ENCODE assay signal across 1 cellular context in the genomic region with DNA sequence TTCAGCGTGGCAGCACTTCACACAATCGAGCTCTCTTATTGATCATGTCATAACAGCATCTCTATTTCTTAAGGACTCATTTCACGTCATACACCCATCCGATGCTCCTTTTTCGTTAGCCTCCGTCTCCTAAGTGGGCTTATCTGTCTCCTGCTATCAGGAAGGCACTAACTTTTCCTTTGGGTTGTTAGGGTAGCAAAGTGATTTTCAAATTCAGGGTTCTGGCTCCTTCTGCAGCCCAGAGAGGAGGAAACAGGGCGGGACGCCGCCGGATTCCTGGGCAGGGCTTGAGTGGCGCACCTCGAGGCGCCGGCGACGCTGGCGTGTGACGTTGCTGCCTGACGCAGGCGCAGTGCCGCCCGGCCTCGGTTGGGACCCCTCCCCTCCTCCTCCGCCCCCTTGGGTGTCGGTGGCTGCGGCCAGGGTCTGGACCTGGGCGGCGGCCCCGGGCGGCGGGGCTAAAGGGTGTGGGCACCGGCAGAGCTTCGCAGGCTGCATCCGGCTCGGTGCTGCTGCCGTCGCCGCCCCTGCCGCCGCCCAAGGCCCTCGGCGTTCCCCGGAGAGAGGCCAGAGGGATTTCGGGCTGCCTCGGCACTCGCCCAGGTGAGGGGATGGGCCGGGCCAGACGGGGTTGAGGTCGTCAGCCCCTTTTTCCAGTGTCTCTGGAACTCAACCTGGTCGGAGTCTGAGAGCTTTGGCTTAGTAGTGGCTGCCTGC.
A peak's percentile ranks its signal among the peaks of the same experiment; 100 is the strongest.
TF ChIP-seq lines count a peak whose summit lies in the region.

A gene with protein sequence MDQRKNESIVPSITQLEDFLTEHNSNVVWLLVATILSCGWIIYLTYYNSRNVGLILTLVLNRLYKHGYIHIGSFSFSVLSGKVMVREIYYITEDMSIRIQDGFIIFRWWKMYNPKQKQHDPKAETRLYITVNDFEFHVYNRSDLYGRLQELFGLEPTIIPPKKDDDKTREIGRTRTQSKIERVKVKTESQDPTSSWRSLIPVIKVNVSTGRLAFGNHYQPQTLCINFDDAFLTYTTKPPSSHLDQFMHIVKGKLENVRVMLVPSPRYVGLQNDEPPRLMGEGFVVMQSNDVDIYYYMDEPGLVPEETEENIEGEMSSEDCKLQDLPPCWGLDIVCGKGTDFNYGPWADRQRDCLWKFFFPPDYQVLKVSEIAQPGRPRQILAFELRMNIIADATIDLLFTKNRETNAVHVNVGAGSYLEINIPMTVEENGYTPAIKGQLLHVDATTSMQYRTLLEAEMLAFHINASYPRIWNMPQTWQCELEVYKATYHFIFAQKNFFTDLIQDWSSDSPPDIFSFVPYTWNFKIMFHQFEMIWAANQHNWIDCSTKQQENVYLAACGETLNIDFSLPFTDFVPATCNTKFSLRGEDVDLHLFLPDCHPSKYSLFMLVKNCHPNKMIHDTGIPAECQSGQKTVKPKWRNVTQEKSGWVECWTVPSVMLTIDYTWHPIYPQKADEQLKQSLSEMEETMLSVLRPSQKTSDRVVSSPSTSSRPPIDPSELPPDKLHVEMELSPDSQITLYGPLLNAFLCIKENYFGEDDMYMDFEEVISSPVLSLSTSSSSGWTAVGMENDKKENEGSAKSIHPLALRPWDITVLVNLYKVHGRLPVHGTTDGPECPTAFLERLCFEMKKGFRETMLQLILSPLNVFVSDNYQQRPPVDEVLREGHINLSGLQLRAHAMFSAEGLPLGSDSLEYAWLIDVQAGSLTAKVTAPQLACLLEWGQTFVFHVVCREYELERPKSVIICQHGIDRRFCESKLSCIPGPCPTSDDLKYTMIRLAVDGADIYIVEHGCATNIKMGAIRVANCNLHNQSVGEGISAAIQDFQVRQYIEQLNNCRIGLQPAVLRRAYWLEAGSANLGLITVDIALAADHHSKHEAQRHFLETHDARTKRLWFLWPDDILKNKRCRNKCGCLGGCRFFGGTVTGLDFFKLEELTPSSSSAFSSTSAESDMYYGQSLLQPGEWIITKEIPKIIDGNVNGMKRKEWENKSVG (N-terminal part only) (plus strand): TSS at position 350 of the 717 bp plus-strand sequence. CDS start 18,317 bp downstream, outside the sequence.

TF ChIP-seq in HepG2, 621 proteins besides CTCF, POLR2A, EP300 and RAD21 (continued from another document and continues in another):
- no peak for TF ChIP-seq NCOA2 (CRISPR knock-in tag; IDR thresholded peaks at IDR 0.05)
- TF ChIP-seq ZFP1 (CRISPR knock-in tag; IDR thresholded peaks at IDR 0.05) = no peak
- TF ChIP-seq, protein P1, sequence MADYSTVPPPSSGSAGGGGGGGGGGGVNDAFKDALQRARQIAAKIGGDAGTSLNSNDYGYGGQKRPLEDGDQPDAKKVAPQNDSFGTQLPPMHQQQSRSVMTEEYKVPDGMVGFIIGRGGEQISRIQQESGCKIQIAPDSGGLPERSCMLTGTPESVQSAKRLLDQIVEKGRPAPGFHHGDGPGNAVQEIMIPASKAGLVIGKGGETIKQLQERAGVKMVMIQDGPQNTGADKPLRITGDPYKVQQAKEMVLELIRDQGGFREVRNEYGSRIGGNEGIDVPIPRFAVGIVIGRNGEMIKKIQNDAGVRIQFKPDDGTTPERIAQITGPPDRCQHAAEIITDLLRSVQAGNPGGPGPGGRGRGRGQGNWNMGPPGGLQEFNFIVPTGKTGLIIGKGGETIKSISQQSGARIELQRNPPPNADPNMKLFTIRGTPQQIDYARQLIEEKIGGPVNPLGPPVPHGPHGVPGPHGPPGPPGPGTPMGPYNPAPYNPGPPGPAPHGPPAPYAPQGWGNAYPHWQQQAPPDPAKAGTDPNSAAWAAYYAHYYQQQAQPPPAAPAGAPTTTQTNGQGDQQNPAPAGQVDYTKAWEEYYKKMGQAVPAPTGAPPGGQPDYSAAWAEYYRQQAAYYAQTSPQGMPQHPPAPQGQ (CRISPR knock-in tag; IDR thresholded peaks at IDR 0.05; ENCODE audit: borderline replicate concordance) = no peak
- TF ChIP-seq TOPORS (CRISPR knock-in tag; IDR thresholded peaks at IDR 0.05) = no peak
- TF ChIP-seq HNRNPL (IDR thresholded peaks at IDR 0.05; ENCODE audit: low read depth, low read length) = no peak
- 0 out of 2 replicates have a peak, but pooled peaks have one; percentile 1 for TF ChIP-seq ZNF335 (CRISPR knock-in tag; IDR thresholded peaks at IDR 0.05)
- TF ChIP-seq, protein P2, sequence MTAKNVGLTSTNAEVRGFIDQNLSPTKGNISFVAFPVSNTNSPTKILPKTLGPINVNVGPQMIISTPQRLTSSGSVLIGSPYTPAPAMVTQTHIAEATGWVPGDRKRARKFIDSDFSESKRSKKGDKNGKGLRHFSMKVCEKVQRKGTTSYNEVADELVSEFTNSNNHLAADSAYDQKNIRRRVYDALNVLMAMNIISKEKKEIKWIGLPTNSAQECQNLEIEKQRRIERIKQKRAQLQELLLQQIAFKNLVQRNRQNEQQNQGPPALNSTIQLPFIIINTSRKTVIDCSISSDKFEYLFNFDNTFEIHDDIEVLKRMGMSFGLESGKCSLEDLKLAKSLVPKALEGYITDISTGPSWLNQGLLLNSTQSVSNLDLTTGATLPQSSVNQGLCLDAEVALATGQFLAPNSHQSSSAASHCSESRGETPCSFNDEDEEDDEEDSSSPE (CRISPR knock-in tag; IDR thresholded peaks at IDR 0.05) = peak; percentile 58
- no peak for TF ChIP-seq ZMYM2 (CRISPR knock-in tag; IDR thresholded peaks at IDR 0.05)
- no peak for TF ChIP-seq ZEB1 (IDR thresholded peaks at IDR 0.05; ENCODE audit: insufficient replicate concordance, low read depth)
- no peak for TF ChIP-seq TBP (CRISPR knock-in tag; IDR thresholded peaks at IDR 0.05)
- TF ChIP-seq, protein P3, sequence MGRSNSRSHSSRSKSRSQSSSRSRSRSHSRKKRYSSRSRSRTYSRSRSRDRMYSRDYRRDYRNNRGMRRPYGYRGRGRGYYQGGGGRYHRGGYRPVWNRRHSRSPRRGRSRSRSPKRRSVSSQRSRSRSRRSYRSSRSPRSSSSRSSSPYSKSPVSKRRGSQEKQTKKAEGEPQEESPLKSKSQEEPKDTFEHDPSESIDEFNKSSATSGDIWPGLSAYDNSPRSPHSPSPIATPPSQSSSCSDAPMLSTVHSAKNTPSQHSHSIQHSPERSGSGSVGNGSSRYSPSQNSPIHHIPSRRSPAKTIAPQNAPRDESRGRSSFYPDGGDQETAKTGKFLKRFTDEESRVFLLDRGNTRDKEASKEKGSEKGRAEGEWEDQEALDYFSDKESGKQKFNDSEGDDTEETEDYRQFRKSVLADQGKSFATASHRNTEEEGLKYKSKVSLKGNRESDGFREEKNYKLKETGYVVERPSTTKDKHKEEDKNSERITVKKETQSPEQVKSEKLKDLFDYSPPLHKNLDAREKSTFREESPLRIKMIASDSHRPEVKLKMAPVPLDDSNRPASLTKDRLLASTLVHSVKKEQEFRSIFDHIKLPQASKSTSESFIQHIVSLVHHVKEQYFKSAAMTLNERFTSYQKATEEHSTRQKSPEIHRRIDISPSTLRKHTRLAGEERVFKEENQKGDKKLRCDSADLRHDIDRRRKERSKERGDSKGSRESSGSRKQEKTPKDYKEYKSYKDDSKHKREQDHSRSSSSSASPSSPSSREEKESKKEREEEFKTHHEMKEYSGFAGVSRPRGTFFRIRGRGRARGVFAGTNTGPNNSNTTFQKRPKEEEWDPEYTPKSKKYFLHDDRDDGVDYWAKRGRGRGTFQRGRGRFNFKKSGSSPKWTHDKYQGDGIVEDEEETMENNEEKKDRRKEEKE (IDR thresholded peaks at IDR 0.05) = no peak
- TF ChIP-seq POLR2AphosphoS5 (IDR thresholded peaks at IDR 0.05; ENCODE audit: low read depth, low read length) = peak; percentile 92
- TF ChIP-seq, protein P4, sequence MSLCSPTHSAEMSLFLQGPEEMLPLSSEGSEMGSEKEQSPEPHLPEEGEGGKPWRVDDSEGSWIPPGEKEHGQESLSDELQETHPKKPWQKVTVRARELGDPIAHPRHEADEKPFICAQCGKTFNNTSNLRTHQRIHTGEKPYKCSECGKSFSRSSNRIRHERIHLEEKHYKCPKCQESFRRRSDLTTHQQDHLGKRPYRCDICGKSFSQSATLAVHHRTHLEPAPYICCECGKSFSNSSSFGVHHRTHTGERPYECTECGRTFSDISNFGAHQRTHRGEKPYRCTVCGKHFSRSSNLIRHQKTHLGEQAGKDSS (CRISPR knock-in tag; IDR thresholded peaks at IDR 0.05; ENCODE audit: borderline replicate concordance, low read depth) = no peak
- TF ChIP-seq JDP2 (CRISPR knock-in tag; IDR thresholded peaks at IDR 0.05; ENCODE audit: borderline replicate concordance) = no peak
- TF ChIP-seq, protein P5, sequence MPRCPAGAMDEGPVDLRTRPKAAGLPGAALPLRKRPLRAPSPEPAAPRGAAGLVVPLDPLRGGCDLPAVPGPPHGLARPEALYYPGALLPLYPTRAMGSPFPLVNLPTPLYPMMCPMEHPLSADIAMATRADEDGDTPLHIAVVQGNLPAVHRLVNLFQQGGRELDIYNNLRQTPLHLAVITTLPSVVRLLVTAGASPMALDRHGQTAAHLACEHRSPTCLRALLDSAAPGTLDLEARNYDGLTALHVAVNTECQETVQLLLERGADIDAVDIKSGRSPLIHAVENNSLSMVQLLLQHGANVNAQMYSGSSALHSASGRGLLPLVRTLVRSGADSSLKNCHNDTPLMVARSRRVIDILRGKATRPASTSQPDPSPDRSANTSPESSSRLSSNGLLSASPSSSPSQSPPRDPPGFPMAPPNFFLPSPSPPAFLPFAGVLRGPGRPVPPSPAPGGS (CRISPR knock-in tag; IDR thresholded peaks at IDR 0.05) = no peak
- no peak for TF ChIP-seq ZNF780A (CRISPR knock-in tag; IDR thresholded peaks at IDR 0.05)
- TF ChIP-seq ZNF670 (CRISPR knock-in tag; IDR thresholded peaks at IDR 0.05; ENCODE audit: borderline replicate concordance) = no peak; the same call in none of the 2 replicates
- no peak for TF ChIP-seq ZFYVE20 (CRISPR knock-in tag; IDR thresholded peaks at IDR 0.05; ENCODE audit: borderline replicate concordance, low read depth)
- TF ChIP-seq, protein P6, sequence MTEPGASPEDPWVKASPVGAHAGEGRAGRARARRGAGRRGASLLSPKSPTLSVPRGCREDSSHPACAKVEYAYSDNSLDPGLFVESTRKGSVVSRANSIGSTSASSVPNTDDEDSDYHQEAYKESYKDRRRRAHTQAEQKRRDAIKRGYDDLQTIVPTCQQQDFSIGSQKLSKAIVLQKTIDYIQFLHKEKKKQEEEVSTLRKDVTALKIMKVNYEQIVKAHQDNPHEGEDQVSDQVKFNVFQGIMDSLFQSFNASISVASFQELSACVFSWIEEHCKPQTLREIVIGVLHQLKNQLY (CRISPR knock-in tag; IDR thresholded peaks at IDR 0.05) = no peak
- no peak for TF ChIP-seq ZKSCAN1 (IDR thresholded peaks at IDR 0.05; ENCODE audit: low read length)
- TF ChIP-seq CCDC6 (CRISPR knock-in tag; IDR thresholded peaks at IDR 0.05) = no peak
- TF ChIP-seq, protein P7, sequence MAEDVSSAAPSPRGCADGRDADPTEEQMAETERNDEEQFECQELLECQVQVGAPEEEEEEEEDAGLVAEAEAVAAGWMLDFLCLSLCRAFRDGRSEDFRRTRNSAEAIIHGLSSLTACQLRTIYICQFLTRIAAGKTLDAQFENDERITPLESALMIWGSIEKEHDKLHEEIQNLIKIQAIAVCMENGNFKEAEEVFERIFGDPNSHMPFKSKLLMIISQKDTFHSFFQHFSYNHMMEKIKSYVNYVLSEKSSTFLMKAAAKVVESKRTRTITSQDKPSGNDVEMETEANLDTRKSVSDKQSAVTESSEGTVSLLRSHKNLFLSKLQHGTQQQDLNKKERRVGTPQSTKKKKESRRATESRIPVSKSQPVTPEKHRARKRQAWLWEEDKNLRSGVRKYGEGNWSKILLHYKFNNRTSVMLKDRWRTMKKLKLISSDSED (CRISPR knock-in tag; IDR thresholded peaks at IDR 0.05) = no peak
- TF ChIP-seq ATM (IDR thresholded peaks at IDR 0.05; ENCODE audit: borderline replicate concordance) = no peak
- TF ChIP-seq TBX3 (IDR thresholded peaks at IDR 0.05; ENCODE audit: borderline replicate concordance) = no peak
- no peak; a peak in 1 of 4 replicates for TF ChIP-seq KLF16 (CRISPR knock-in tag; IDR thresholded peaks at IDR 0.05)
- TF ChIP-seq TCF7L2 (IDR thresholded peaks at IDR 0.05; ENCODE audit: low read depth, low read length) = no peak
- TF ChIP-seq ZNF501 (CRISPR knock-in tag; IDR thresholded peaks at IDR 0.05) = peak; percentile 89
- peak; percentile 55; the same call in 1 of the 2 replicates for TF ChIP-seq SP5 (CRISPR knock-in tag; IDR thresholded peaks at IDR 0.05; ENCODE audit: borderline replicate concordance, low read depth)
- TF ChIP-seq ZBTB1 (CRISPR knock-in tag; IDR thresholded peaks at IDR 0.05; ENCODE audit: borderline replicate concordance) = no peak
- TF ChIP-seq ZNF672 (CRISPR knock-in tag; IDR thresholded peaks at IDR 0.05) = no peak
- TF ChIP-seq, protein P8, sequence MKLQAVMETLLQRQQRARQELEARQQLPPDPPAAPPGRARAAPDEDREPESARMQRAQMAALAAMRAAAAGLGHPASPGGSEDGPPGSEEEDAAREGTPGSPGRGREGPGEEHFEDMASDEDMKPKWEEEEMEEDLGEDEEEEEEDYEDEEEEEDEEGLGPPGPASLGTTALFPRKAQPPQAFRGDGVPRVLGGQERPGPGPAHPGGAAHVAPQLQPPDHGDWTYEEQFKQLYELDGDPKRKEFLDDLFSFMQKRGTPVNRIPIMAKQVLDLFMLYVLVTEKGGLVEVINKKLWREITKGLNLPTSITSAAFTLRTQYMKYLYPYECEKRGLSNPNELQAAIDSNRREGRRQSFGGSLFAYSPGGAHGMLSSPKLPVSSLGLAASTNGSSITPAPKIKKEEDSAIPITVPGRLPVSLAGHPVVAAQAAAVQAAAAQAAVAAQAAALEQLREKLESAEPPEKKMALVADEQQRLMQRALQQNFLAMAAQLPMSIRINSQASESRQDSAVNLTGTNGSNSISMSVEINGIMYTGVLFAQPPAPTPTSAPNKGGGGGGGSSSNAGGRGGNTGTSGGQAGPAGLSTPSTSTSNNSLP (IDR thresholded peaks at IDR 0.05; ENCODE audit: low read depth, low read length) = no peak
- TF ChIP-seq GATA4 (IDR thresholded peaks at IDR 0.05; ENCODE audit: borderline replicate concordance, low read depth) = no peak; the same call in 1 of the 2 replicates
- no peak for TF ChIP-seq ZC3H4 (CRISPR knock-in tag; IDR thresholded peaks at IDR 0.05; ENCODE audit: borderline replicate concordance)
- TF ChIP-seq, protein P9, sequence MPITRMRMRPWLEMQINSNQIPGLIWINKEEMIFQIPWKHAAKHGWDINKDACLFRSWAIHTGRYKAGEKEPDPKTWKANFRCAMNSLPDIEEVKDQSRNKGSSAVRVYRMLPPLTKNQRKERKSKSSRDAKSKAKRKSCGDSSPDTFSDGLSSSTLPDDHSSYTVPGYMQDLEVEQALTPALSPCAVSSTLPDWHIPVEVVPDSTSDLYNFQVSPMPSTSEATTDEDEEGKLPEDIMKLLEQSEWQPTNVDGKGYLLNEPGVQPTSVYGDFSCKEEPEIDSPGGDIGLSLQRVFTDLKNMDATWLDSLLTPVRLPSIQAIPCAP (CRISPR knock-in tag; IDR thresholded peaks at IDR 0.05; ENCODE audit: low read depth) = no peak
- no peak for TF ChIP-seq NFKB2 (CRISPR knock-in tag; IDR thresholded peaks at IDR 0.05; ENCODE audit: borderline replicate concordance)
- TF ChIP-seq RBAK (CRISPR knock-in tag; IDR thresholded peaks at IDR 0.05) = no peak
- TF ChIP-seq NKX3-1 (CRISPR knock-in tag; IDR thresholded peaks at IDR 0.05) = no peak
- TF ChIP-seq, protein P10, sequence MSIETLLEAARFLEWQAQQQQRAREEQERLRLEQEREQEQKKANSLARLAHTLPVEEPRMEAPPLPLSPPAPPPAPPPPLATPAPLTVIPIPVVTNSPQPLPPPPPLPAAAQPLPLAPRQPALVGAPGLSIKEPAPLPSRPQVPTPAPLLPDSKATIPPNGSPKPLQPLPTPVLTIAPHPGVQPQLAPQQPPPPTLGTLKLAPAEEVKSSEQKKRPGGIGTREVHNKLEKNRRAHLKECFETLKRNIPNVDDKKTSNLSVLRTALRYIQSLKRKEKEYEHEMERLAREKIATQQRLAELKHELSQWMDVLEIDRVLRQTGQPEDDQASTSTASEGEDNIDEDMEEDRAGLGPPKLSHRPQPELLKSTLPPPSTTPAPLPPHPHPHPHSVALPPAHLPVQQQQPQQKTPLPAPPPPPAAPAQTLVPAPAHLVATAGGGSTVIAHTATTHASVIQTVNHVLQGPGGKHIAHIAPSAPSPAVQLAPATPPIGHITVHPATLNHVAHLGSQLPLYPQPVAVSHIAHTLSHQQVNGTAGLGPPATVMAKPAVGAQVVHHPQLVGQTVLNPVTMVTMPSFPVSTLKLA (IDR thresholded peaks at IDR 0.05) = no peak
- TF ChIP-seq CBX2 (IDR thresholded peaks at IDR 0.05; ENCODE audit: low read depth, low read length) = no peak
- TF ChIP-seq CBX2 (CRISPR knock-in tag; IDR thresholded peaks at IDR 0.05; ENCODE audit: low read depth) = no peak
- no peak for TF ChIP-seq NFYB (CRISPR knock-in tag; IDR thresholded peaks at IDR 0.05)
